In the genomic region with DNA sequence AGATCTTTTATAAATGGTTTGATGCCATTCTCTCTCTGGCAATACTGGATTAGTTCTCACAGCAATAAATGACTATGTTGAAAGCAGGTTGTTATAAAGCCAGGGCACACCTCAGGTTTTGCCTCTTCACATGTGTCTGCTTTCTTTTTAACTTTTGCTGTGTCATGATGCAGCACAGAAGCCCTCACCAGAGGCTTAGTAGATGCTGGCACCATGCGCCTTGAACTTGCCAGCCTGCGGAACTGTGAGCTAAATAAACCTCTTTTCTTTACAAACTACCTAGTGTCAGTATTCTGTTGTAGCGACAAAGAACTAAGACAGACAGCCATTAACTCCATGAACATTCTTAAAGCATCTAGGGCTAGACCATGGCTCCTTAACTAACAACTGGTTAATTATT, we compare ENCODE assay signal across 30 cellular contexts. TPM values are rescaled to one million over a fixed set of nuclear protein-coding genes. Genes with fewer than 3 reads are reported as not detected.
"Had no signal": no experiment of that assay in that cellular context is flagged by ENCODE, and none has a peak within 500 bp of the region (broad histone marks: within the 10 kb centered on the region; RNA-seq: fewer than 3 reads in every experiment).

No MANE protein-coding gene starts in this region.

- H3K9ac ChIP-seq: SK-N-SH had no signal

- DNase-seq: Kasumi-1, MG63, NCI-H1048, NCI-H1092 treated with DMSO at 0.1 percent for 48 hours, NCI-H1105 treated with DMSO at 0.1 percent for 48 hours, NCI-H1417, NCI-H1436, NCI-H146, NCI-H1694, NCI-H187, NCI-H1930, NCI-H2029 treated with DMSO at 0.1 percent for 48 hours, NCI-H2081 treated with DMSO at 0.1 percent for 48 hours, NCI-H2107, NCI-H2171, NCI-H226, NCI-H446 treated with DMSO at 0.1 percent for 48 hours, NCI-H510A, NCI-H526, NCI-H69, NCI-H748 treated with DMSO at 0.1 percent for 48 hours, NCI-H82, Peyer's patch, Right ventricle myocardium superior, RPMI8226, SHP77 treated with DMSO at 0.1 percent for 48 hours, SK-N-SH, SW 1271 had no signal

- H3K4me3 ChIP-seq: MG63, Peyer's patch, SJSA1 had no signal

- H3K36me3 ChIP-seq: MG63, Peyer's patch, SJSA1 had no signal

- H3K4me1 ChIP-seq: Peyer's patch, SJSA1 had no signal

- H3K9me3 ChIP-seq: Peyer's patch, SJSA1, SK-N-SH had no signal

- H3K27ac ChIP-seq: Peyer's patch, SJSA1 had no signal

- H3K4me2 ChIP-seq: SK-N-SH had no signal

- H3K27me3 ChIP-seq: MG63, Peyer's patch, SJSA1 had no signal

RNA-seq across cellular contexts. Expression of gene GPR63, which starts 15.3 kb away (rescaled TPM):
- total RNA-seq: M059J had no signal
